Comparison of ENCODE assay signal across 20 cellular contexts in genomic region chr11:37264783-37265182, GRCh38.
DNase-seq lines count a peak whose midpoint lies in the region; ATAC-seq and TF ChIP-seq lines count a peak whose summit lies in the region.
"Had no signal": no experiment of that assay in that cellular context is flagged by ENCODE, and none has a peak within 500 bp of the region (broad histone marks: within the 10 kb centered on the region; RNA-seq: fewer than 3 reads in every experiment).

No MANE protein-coding gene starts in this region.

- CTCF ChIA-PET in PC-3 (lab: Charles Lee): no interaction called here
- CTCF ChIA-PET in mammary epithelial cell (lab: Charles Lee; ENCODE audit: low non-redundant PET): no interaction called here

- DNase-seq in HS-5 (ENCODE audit: low read depth): peak; percentile 24
- DNase-seq in PC-3: peak; percentile 45
- peak; percentile 38 for DNase-seq in mammary epithelial cell
- DNase-seq in kidney glomerular epithelial cell (lab: John Stamatoyannopoulos, UW): peak; percentile 1
- DNase-seq in KG1 (lab: John Stamatoyannopoulos, UW): no peak
- DNase-seq in T-helper 2 cell: no peak
- DNase-seq in HCEC 1CT: no peak
- DNase-seq in mucosa of gallbladder (ENCODE audit: low spot score): no peak
- DNase-seq: ACHN; C1 segment of cervical spinal cord; CD8-positive, alpha-beta memory T cell; H9; NCI-H1048; NCI-H1436 treated with DMSO at 0.1 percent for 48 hours; NCI-H2029; NCI-H2171 treated with DMSO at 0.1 percent for 48 hours; NCI-H446 treated with DMSO at 0.1 percent for 48 hours; NCI-H69; SJCRH30 had no signal

- peak; percentile 70 for ATAC-seq in PC-3

- no peaks in the 10 kb centered on the region for H3K79me2 ChIP-seq in PC-3 (ENCODE audit: low read length)
- no peaks in the 10 kb centered on the region for H3K79me2 ChIP-seq in mammary epithelial cell (ENCODE audit: insufficient read depth, low read length)

- H3K9me2 ChIP-seq in PC-3 (replicated peaks; ENCODE audit: low read length): no peaks in the 10 kb centered on the region

- H3K9ac ChIP-seq in PC-3 (ENCODE audit: low read length) (no peak overlapping the region), mammary epithelial cell (ENCODE audit: insufficient read depth, low read length) (no peak overlapping the region)
- H3K9ac ChIP-seq: KMS-11 had no signal

- POLR2A ChIA-PET in PC-3 (lab: Charles Lee; ENCODE audit: unreplicated experiment): interaction anchor here (0.7 kb wide), 1 partner anchor 240 kb away, joined by 4 read pairs; no protein-coding TSS in a partner anchor

- H4K20me1 ChIP-seq in PC-3 (ENCODE audit: low read length): no peaks in the 10 kb centered on the region
- no peaks in the 10 kb centered on the region for H4K20me1 ChIP-seq in mammary epithelial cell (ENCODE audit: insufficient read depth, low read length)

- 19% methylated on average over 4 of the region's 4 CpGs for WGBS in mammary epithelial cell (ENCODE audit: low coverage, missing lambda C conversion rate)

- no peaks in the 10 kb centered on the region for H3F3A ChIP-seq in PC-3 (ENCODE audit: low read length, unreplicated experiment)

- H2AFZ ChIP-seq in PC-3 (ENCODE audit: low read length) (no peak overlapping the region), mammary epithelial cell (ENCODE audit: low read depth, low read length) (peak overlapping the region; percentile 69)

- H3K4me3 ChIP-seq in PC-3 (ENCODE audit: low read length) (no peak overlapping the region), mammary epithelial cell (replicated peaks in 1 of 3; ENCODE audit: insufficient read depth in 1 of 3, low read depth in 2 of 3, low read length in 3 of 3) (no peak overlapping the region)
- H3K4me3 ChIP-seq: SJCRH30 had no signal

- dilution Hi-C loops in mammary epithelial cell (cut with HindIII; ENCODE audit: low sequenced_read_pairs): no loop called here

- H3K36me3 ChIP-seq in PC-3 (ENCODE audit: low read depth, low read length): no peaks in the 10 kb centered on the region
- no peaks in the 10 kb centered on the region for H3K36me3 ChIP-seq in mammary epithelial cell (ENCODE audit: insufficient read depth, low read length)
- H3K36me3 ChIP-seq: SJCRH30 had no signal

- BruUV-seq in PC-3 (replicated peaks; lab: Mats Ljungman, UMichigan) (no TSS peak), mammary epithelial cell (replicated peaks; lab: Mats Ljungman, UMichigan) (no TSS peak)

- H3K27me3 ChIP-seq in PC-3 (ENCODE audit: low read length) (no peaks in the 10 kb centered on the region), mammary epithelial cell (ENCODE audit: insufficient read depth, low read length) (no peaks in the 10 kb centered on the region)
- H3K27me3 ChIP-seq: SJCRH30 had no signal

- intact Hi-C loops in PC-3 (cut with micrococcal nuclease) (loop anchor here (2.0 kb wide), 1 partner anchor 14 kb away; no protein-coding TSS in a partner anchor), mammary epithelial cell (cut with micrococcal nuclease) (no loop called here)

- H3K27ac ChIP-seq in PC-3 (ENCODE audit: low read length) (no peak overlapping the region), mammary epithelial cell (ENCODE audit: insufficient read depth, low read depth, low read length) (no peak overlapping the region)
- H3K27ac ChIP-seq: KMS-11, SJCRH30 had no signal

- no peak overlapping the region for H3K4me2 ChIP-seq in PC-3 (ENCODE audit: low read length)
- peak overlapping the region; percentile 15 for H3K4me2 ChIP-seq in mammary epithelial cell (ENCODE audit: insufficient read depth, low read depth, low read length)
- H3K4me2 ChIP-seq: KMS-11 had no signal

- H3K9me3 ChIP-seq in PC-3 (ENCODE audit: low read length) (no peaks in the 10 kb centered on the region), mammary epithelial cell (replicated peaks; ENCODE audit: insufficient read depth, low read length) (no peaks in the 10 kb centered on the region)
- H3K9me3 ChIP-seq: SJCRH30 had no signal

- TF ChIP-seq CTCF in PC-3 (conservative IDR thresholded peaks at IDR 0.05; ENCODE audit: low read depth, low read length) (no peak), mammary epithelial cell (conservative IDR thresholded peaks at IDR 0.05 in 1 of 2, IDR thresholded peaks at IDR 0.05 in 1 of 2; ENCODE audit: extremely low read depth in 1 of 2, insufficient read depth in 1 of 2, low read depth in 1 of 2, low read length in 2 of 2) (no peak)

- 0 out of 2 replicates have a peak, but pooled peaks cover 8% of the 10 kb centered on the region for H3K4me1 ChIP-seq in PC-3 (ENCODE audit: insufficient read depth, low read length)
- peaks cover 7% of the 10 kb centered on the region for H3K4me1 ChIP-seq in mammary epithelial cell (ENCODE audit: insufficient read depth, low read length)
- H3K4me1 ChIP-seq: SJCRH30 had no signal

- in situ Hi-C loops in mammary epithelial cell (cut with MboI; ENCODE audit: low sequenced_read_pairs in 2 of 2): no loop called here

Comparison
In these comparisons a context has a peak if more than half of its experiments do, and no peak if none do; other contexts are left out.
1. DNase-seq: peak in HS-5 (single experiment), PC-3 (single experiment), mammary epithelial cell (single experiment) and kidney glomerular epithelial cell (single experiment); none in KG1 (single experiment), T-helper 2 cell (0 of 5), HCEC 1CT (single experiment) and mucosa of gallbladder (single experiment).